Comparison of ENCODE assay signal across 9 cellular contexts in genomic region chr16:50263940-50264929, GRCh38. TPM values are rescaled to one million over a fixed set of nuclear protein-coding genes. Genes with fewer than 3 reads are reported as not detected.
A peak's percentile ranks its signal among the peaks of the same experiment; 100 is the strongest.
DNase-seq lines count a peak whose midpoint lies in the region; ATAC-seq and FAIRE-seq lines count a peak whose summit lies in the region.
"Had no signal": no experiment of that assay in that cellular context is flagged by ENCODE, and none has a peak within 500 bp of the region (broad histone marks: within the 10 kb centered on the region; RNA-seq: fewer than 3 reads in every experiment).

No MANE protein-coding gene starts in this region.

- peaks cover 34% of the 10 kb centered on the region for H3K4me1 ChIP-seq in CD8-positive, alpha-beta memory T cell (ENCODE audit: insufficient read depth, low read length)

- ATAC-seq in GM18909 (IDR thresholded peaks at IDR 0.05; ENCODE audit: poor library complexity, unreplicated experiment) = no peak
- ATAC-seq: gastroesophageal sphincter had no signal

- peaks cover 0 to 16% (median 2%) of the 10 kb centered on the region in 3 donors for H3K36me3 Mint-ChIP-seq in CD8-positive, alpha-beta memory T cell
- H3K36me3 Mint-ChIP-seq in dendritic cell treated with granulocyte-macrophage colony-stimulating factor and Interleukin-4, amounts not matched to agents 40 ng/mL and 50 ng/mL, for 4 days (ENCODE audit: low read depth) = peaks cover 37% of the 10 kb centered on the region

- peaks cover 40 to 64% (median 52%) of the 10 kb centered on the region in 3 donors for H3K4me1 Mint-ChIP-seq in CD8-positive, alpha-beta memory T cell
- H3K4me1 Mint-ChIP-seq in dendritic cell treated with granulocyte-macrophage colony-stimulating factor and Interleukin-4, amounts not matched to agents 40 ng/mL and 50 ng/mL, for 4 days (ENCODE audit: low read depth) = peaks cover 94% of the 10 kb centered on the region

- FAIRE-seq in GM19239 (lab: Jason Lieb, UNC) = peak; percentile 74

- peak overlapping the region; percentile 53 for H3K27ac ChIP-seq in CD8-positive, alpha-beta memory T cell (ENCODE audit: low read depth, low read length)
- H3K27ac ChIP-seq: gastroesophageal sphincter had no signal

- H3K27me3 ChIP-seq in CD8-positive, alpha-beta memory T cell (ENCODE audit: insufficient read depth, low read length, poor library complexity, severe bottlenecking) = no peaks in the 10 kb centered on the region
- H3K27me3 ChIP-seq: gastroesophageal sphincter had no signal

- no peaks in the 10 kb centered on the region for H3K9me3 Mint-ChIP-seq in CD8-positive, alpha-beta memory T cell
- no peaks in the 10 kb centered on the region for H3K9me3 Mint-ChIP-seq in dendritic cell treated with granulocyte-macrophage colony-stimulating factor and Interleukin-4, amounts not matched to agents 40 ng/mL and 50 ng/mL, for 4 days

- H3K36me3 ChIP-seq in CD8-positive, alpha-beta memory T cell (ENCODE audit: insufficient read depth, low read length) = no peaks in the 10 kb centered on the region
- H3K36me3 ChIP-seq: gastroesophageal sphincter had no signal

- peak overlapping the region in 7 of 8 donors; percentile 4 to 99 (median 38) for H3K27ac Mint-ChIP-seq in CD8-positive, alpha-beta memory T cell
- peak overlapping the region; percentile 88 for H3K27ac Mint-ChIP-seq in dendritic cell treated with granulocyte-macrophage colony-stimulating factor and Interleukin-4, amounts not matched to agents 40 ng/mL and 50 ng/mL, for 4 days

- H3K4me3 Mint-ChIP-seq in CD8-positive, alpha-beta memory T cell = peak overlapping the region in 3 of 7 donors; percentile 20 to 66 (median 37)
- no peak overlapping the region for H3K4me3 Mint-ChIP-seq in dendritic cell treated with granulocyte-macrophage colony-stimulating factor and Interleukin-4, amounts not matched to agents 40 ng/mL and 50 ng/mL, for 4 days

- peak in 1 of 5 donors; percentile 36 for DNase-seq in CD8-positive, alpha-beta memory T cell
- DNase-seq in GM19239 (ENCODE audit: insufficient read length, low spot score) (no peak), NCI-H774 (lab: John Stamatoyannopoulos, UW) (peak; percentile 53), GM19240 (ENCODE audit: insufficient read length, low spot score) (no peak), NCI-H1694 (lab: John Stamatoyannopoulos, UW) (no peak), cortex of kidney (lab: John Stamatoyannopoulos, UW) (no peak)

- H3K9me3 ChIP-seq in CD8-positive, alpha-beta memory T cell (ENCODE audit: low read length) = no peaks in the 10 kb centered on the region
- H3K9me3 ChIP-seq: gastroesophageal sphincter had no signal

- CTCF ChIA-PET in CD8-positive, alpha-beta memory T cell (lab: Charles Lee) = interaction anchor here (0.8 to 6.7 kb wide), 6 partner anchors 10 to 239 kb away, joined by 3 to 40 read pairs (median 3); partner anchors contain the start of gene CNEP1R1

- POLR2A ChIA-PET in CD8-positive, alpha-beta memory T cell (lab: Charles Lee) = no interaction called here

- intact Hi-C loops in dendritic cell treated with granulocyte-macrophage colony-stimulating factor and Interleukin-4, amounts not matched to agents 40 ng/mL and 50 ng/mL, for 4 days (cut with micrococcal nuclease) = no loop called here

- H3K27me3 Mint-ChIP-seq in CD8-positive, alpha-beta memory T cell = peaks cover 0 to 1% of the 10 kb centered on the region in 2 donors
- no peaks in the 10 kb centered on the region for H3K27me3 Mint-ChIP-seq in dendritic cell treated with granulocyte-macrophage colony-stimulating factor and Interleukin-4, amounts not matched to agents 40 ng/mL and 50 ng/mL, for 4 days

- no peak overlapping the region for H3K4me3 ChIP-seq in CD8-positive, alpha-beta memory T cell (ENCODE audit: low read length)
- H3K4me3 ChIP-seq: gastroesophageal sphincter had no signal

RNA-seq across cellular contexts. Expression of gene ADCY7, which starts 2.1 kb away (rescaled TPM):
- 10 to 100 TPM; 76.6 to 83.4 TPM for total RNA-seq in CD8-positive, alpha-beta memory T cell
- polyA plus RNA-seq in CD8-positive, alpha-beta memory T cell = 88.1 TPM
